In the genomic region with DNA sequence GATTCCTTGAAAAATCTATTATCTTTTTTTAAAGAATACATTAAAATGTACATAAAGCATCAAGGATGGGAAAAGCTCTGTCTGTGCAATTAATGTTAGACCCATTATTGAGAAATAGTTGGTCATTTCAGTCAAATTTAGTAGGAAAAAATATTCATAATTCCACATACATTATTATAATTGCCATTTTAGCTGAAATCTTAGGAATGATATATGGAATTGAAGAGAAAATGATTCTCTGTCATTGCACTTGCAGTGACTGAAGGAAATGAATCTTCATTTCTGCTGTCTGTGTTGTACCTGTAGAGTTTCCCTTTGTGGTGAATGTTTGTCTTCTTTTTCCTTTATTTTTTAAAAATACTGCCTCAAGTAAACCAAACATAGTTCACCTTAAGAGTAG, we compare ENCODE assay signal across 27 cellular contexts.
"Had no signal": no experiment of that assay in that cellular context is flagged by ENCODE, and none has a peak within 500 bp of the region (broad histone marks: within the 10 kb centered on the region; RNA-seq: fewer than 3 reads in every experiment).

No MANE protein-coding gene starts in this region.

- H3K27me3 ChIP-seq: stomach, suprapubic skin, testis, thyroid gland, tibial artery, tibial nerve, transverse colon, upper lobe of left lung, upper lobe of right lung, uterus, vagina had no signal

- H3K9me3 ChIP-seq: stomach, suprapubic skin, testis, thoracic aorta, thyroid gland, tibial artery, tibial nerve, transverse colon, upper lobe of left lung, upper lobe of right lung, uterus, vagina had no signal

- H3K36me3 ChIP-seq: stomach, suprapubic skin, thoracic aorta, thyroid gland, tibial artery, tibial nerve, transverse colon, upper lobe of left lung, upper lobe of right lung, uterus, vagina had no signal

- H3K27ac ChIP-seq: stomach, suprapubic skin, testis, thoracic aorta, thyroid gland, tibial artery, tibial nerve, transverse colon, upper lobe of left lung, upper lobe of right lung, uterus, vagina had no signal

- ATAC-seq: stimulated activated effector memory CD8-positive, alpha-beta T cell treated with anti-CD3 and anti-CD28 coated beads, Interleukin-12 subunit alpha, Interleukin-12 subunit beta, amount 100 ng/mL, for 72 hours; stimulated activated memory B cell treated with anti-CD40 and anti-IgM and Interleukin-4, amounts not matched to agents 10 μg/mL and 1 μg/mL and 100 μg/mL, for 72 hours; stimulated activated naive B cell treated with anti-CD40 and anti-IgM and Interleukin-4, amounts not matched to agents 10 μg/mL and 1 μg/mL and 100 μg/mL, for 72 hours; stimulated activated naive CD8-positive, alpha-beta T cell treated with anti-CD3 and anti-CD28 coated beads, Interleukin-15, amount 100 ng/mL, for 72 hours; stimulated activated naive CD8-positive, alpha-beta T cell treated with anti-CD3 and anti-CD28 coated beads, Interleukin-15, Interleukin-2, amounts not matched to agents 100 U/mL and 50 U/mL, for 24 hours; upper lobe of right lung had no signal

- FAIRE-seq: urothelium cell line had no signal

- H3K4me3 ChIP-seq: stomach, suprapubic skin, testis, thoracic aorta, thyroid gland, tibial artery, tibial nerve, transverse colon, upper lobe of left lung, upper lobe of right lung, uterus, vagina had no signal

- DNase-seq: stimulated activated CD4-positive, alpha-beta T cell treated with anti-CD3 and anti-CD28 coated beads, Interleukin-2, amount 100 ng/mL, for 48 hours; stimulated activated CD4-positive, alpha-beta T cell treated with anti-CD3 and anti-CD28 coated beads, Interleukin-4, amount 100 ng/mL, for 1 hour; stimulated activated CD4-positive, alpha-beta T cell treated with anti-CD3 and anti-CD28 coated beads, Interleukin-4, amount 100 ng/mL, for 24 hours; stimulated activated CD4-positive, alpha-beta T cell treated with anti-CD3 and anti-CD28 coated beads, Interleukin-4, amount 100 ng/mL, for 4 hours; stimulated activated CD8-positive, alpha-beta memory T cell treated with anti-CD3 and anti-CD28 coated beads, Interleukin-4, amount 100 ng/mL, for 48 hours; stimulated activated naive B cell treated with anti-CD40 and anti-IgM and Interleukin-4, amounts not matched to agents 10 μg/mL and 1 μg/mL and 100 μg/mL, for 72 hours; stimulated activated naive CD4-positive, alpha-beta T cell; stimulated activated naive CD4-positive, alpha-beta T cell treated with Interleukin-2 at 50 U/mL for 16 hours; stimulated activated naive CD8-positive, alpha-beta T cell treated with anti-CD3 and anti-CD28 coated beads, Interleukin-15, amount 100 ng/mL, for 72 hours; stimulated activated naive CD8-positive, alpha-beta T cell treated with anti-CD3 and anti-CD28 coated beads, Interleukin-15, Interleukin-2, amounts not matched to agents 100 U/mL and 50 U/mL, for 24 hours; stomach; substantia nigra; testis; thyroid gland; tibial artery; transverse colon; trophoblast cell; upper lobe of left lung; upper lobe of right lung; uterus had no signal

- H3K4me1 ChIP-seq: stomach, suprapubic skin, testis, tibial artery, tibial nerve, transverse colon, upper lobe of left lung, upper lobe of right lung, uterus, vagina had no signal
